12 cellular contexts compared by ENCODE assay signal in genomic region chr1:33147997-33148314, GRCh38. TPM values are rescaled to one million over a fixed set of nuclear protein-coding genes. Genes with fewer than 3 reads are reported as not detected.
A peak's percentile ranks its signal among the peaks of the same experiment; 100 is the strongest.
DNase-seq lines count a peak whose midpoint lies in the region; ATAC-seq, FAIRE-seq and TF ChIP-seq lines count a peak whose summit lies in the region.
"Had no signal": no experiment of that assay in that cellular context is flagged by ENCODE, and none has a peak within 500 bp of the region (broad histone marks: within the 10 kb centered on the region; RNA-seq: fewer than 3 reads in every experiment).

No MANE protein-coding gene starts in this region.

- BruUV-seq in IMR-90 (replicated peaks; lab: Mats Ljungman, UMichigan): no TSS peak

- H3K27me3 ChIP-seq in IMR-90 (ENCODE audit: control insufficient read depth, insufficient read depth, low read length) (no peaks in the 10 kb centered on the region), astrocyte (ENCODE audit: insufficient read depth, low read length) (no peaks in the 10 kb centered on the region), mesendoderm (ENCODE audit: insufficient read depth, low read length, poor library complexity) (no peaks in the 10 kb centered on the region), neuronal stem cell (ENCODE audit: control insufficient read depth in 3 of 3, insufficient read depth in 3 of 3, low read depth in 1 of 3, low read length in 3 of 3) (no peaks in the 10 kb centered on the region)

- no peaks in the 10 kb centered on the region for H3K9me3 Mint-ChIP-seq in astrocyte (ENCODE audit: unreplicated experiment)

- no peak overlapping the region for H3K23ac ChIP-seq in IMR-90 (ENCODE audit: low read depth, low read length)
- H3K23ac ChIP-seq in mesendoderm (ENCODE audit: low read length): no peak overlapping the region
- no peak overlapping the region for H3K23ac ChIP-seq in neuronal stem cell (ENCODE audit: low read depth, low read length, poor library complexity)

- H3K27ac Mint-ChIP-seq in astrocyte (ENCODE audit: unreplicated experiment): no peak overlapping the region

- intact Hi-C loops in IMR-90 (cut with micrococcal nuclease): no loop called here

- CTCF ChIA-PET in IMR-90 (lab: Yijun Ruan, JAX): interaction anchor here (0.6 to 1.2 kb wide), 4 partner anchors 10 to 21 kb away, joined by 3 to 5 read pairs (median 3); no protein-coding TSS in a partner anchor

- no peak overlapping the region for H2AK5ac ChIP-seq in IMR-90 (ENCODE audit: low read depth, low read length)
- no peak overlapping the region for H2AK5ac ChIP-seq in mesendoderm (ENCODE audit: low read length)
- H2AK5ac ChIP-seq in neuronal stem cell (ENCODE audit: low read depth, low read length): no peak overlapping the region

- H3K9ac ChIP-seq in IMR-90 (ENCODE audit: low read depth, low read length) (no peak overlapping the region), astrocyte (ENCODE audit: low read length) (no peak overlapping the region), mesendoderm (ENCODE audit: low read length) (no peak overlapping the region), neuronal stem cell (ENCODE audit: low read depth, low read length, poor library complexity) (no peak overlapping the region)

- ATAC-seq in IMR-90 (ENCODE audit: low read depth) (no peak), GM21529 (IDR thresholded peaks at IDR 0.05; ENCODE audit: unreplicated experiment) (no peak), HG02571 (IDR thresholded peaks at IDR 0.05; ENCODE audit: unreplicated experiment) (no peak)

- H3K79me1 ChIP-seq in IMR-90 (ENCODE audit: low read depth in 1 of 2, low read length in 2 of 2) (peaks cover 0 to 18% of the 10 kb centered on the region in 2 experiments; a peak in 3 of 4 replicates), mesendoderm (ENCODE audit: low read length) (no peaks in the 10 kb centered on the region), neuronal stem cell (ENCODE audit: low read depth, low read length) (no peaks in the 10 kb centered on the region)

- no peak for TF ChIP-seq POLR2A in IMR-90 (IDR thresholded peaks at IDR 0.05; ENCODE audit: low read depth, low read length)

- H2BK20ac ChIP-seq in IMR-90 (ENCODE audit: low read depth, low read length): no peak overlapping the region

- in situ Hi-C loops in IMR-90 (cut with MboI; ENCODE audit: low sequenced_read_pairs): no loop called here

- H3K4me1 ChIP-seq in IMR-90 (ENCODE audit: control insufficient read depth, insufficient read depth, low read length): peaks cover 14% of the 10 kb centered on the region
- H3K4me1 ChIP-seq in astrocyte (ENCODE audit: insufficient read depth, low read length): peaks cover 13% of the 10 kb centered on the region
- no peaks in the 10 kb centered on the region for H3K4me1 ChIP-seq in mesendoderm (ENCODE audit: control insufficient read depth, low read depth, low read length)
- H3K4me1 ChIP-seq in neuronal stem cell (ENCODE audit: control insufficient read depth in 2 of 2, insufficient read depth in 1 of 2, low read depth in 1 of 2, low read length in 2 of 2): peaks cover 24 to 28% of the 10 kb centered on the region in 2 donors

- H3K4me3 ChIP-seq in IMR-90 (ENCODE audit: insufficient read depth, low read depth, low read length) (no peak overlapping the region), astrocyte (ENCODE audit: insufficient read depth, low read depth, low read length) (no peak overlapping the region), mesendoderm (ENCODE audit: low read length) (no peak overlapping the region), neuronal stem cell (ENCODE audit: low read length in 2 of 2) (no peak overlapping the region)
- H3K4me3 ChIP-seq: thoracic aorta had no signal

- H3K4me3 Mint-ChIP-seq in astrocyte (ENCODE audit: unreplicated experiment): no peak overlapping the region

- H3K27ac ChIP-seq in IMR-90 (ENCODE audit: insufficient read depth, low read length) (no peak overlapping the region), astrocyte (ENCODE audit: low read depth, low read length) (no peak overlapping the region), mesendoderm (ENCODE audit: low read depth, low read length) (no peak overlapping the region), neuronal stem cell (replicated peaks; ENCODE audit: low read length) (no peak overlapping the region)
- H3K27ac ChIP-seq: thoracic aorta had no signal

- no peaks in the 10 kb centered on the region for H3K79me2 ChIP-seq in astrocyte (ENCODE audit: insufficient read depth, low read length)
- no peaks in the 10 kb centered on the region for H3K79me2 ChIP-seq in mesendoderm (ENCODE audit: control insufficient read depth, insufficient read depth, low read length)

- FAIRE-seq in astrocyte (lab: Jason Lieb, UNC): no peak

- H4K91ac ChIP-seq in IMR-90 (ENCODE audit: insufficient read depth, low read depth, low read length) (no peak overlapping the region), neuronal stem cell (ENCODE audit: low read depth, low read length, poor library complexity) (no peak overlapping the region)

- H4K20me1 ChIP-seq in IMR-90 (ENCODE audit: insufficient read depth, low read length) (no peaks in the 10 kb centered on the region), astrocyte (ENCODE audit: insufficient read depth, low read length) (no peaks in the 10 kb centered on the region)

- H2BK5ac ChIP-seq in IMR-90 (ENCODE audit: low read depth, low read length, poor library complexity, severe bottlenecking): no peak overlapping the region
- H2BK5ac ChIP-seq in mesendoderm (ENCODE audit: low read length): no peak overlapping the region
- H2BK5ac ChIP-seq in neuronal stem cell (ENCODE audit: low read length): no peak overlapping the region

- dilution Hi-C loops in IMR-90 (cut with HindIII; ENCODE audit: low sequenced_read_pairs, unreplicated experiment): no loop called here

- no peak overlapping the region for H2BK12ac ChIP-seq in neuronal stem cell (ENCODE audit: low read length)

- H3K18ac ChIP-seq in IMR-90 (ENCODE audit: low read depth, low read length) (no peak overlapping the region), mesendoderm (ENCODE audit: low read length) (no peak overlapping the region), neuronal stem cell (ENCODE audit: low read length) (no peak overlapping the region)

- no peak overlapping the region for H3K56ac ChIP-seq in IMR-90 (ENCODE audit: extremely low read depth, insufficient read depth, low read length)
- H3K56ac ChIP-seq in mesendoderm (ENCODE audit: low read length): no peak overlapping the region

- H3K9me1 ChIP-seq in IMR-90 (ENCODE audit: insufficient read depth, low read length): peaks cover 28% of the 10 kb centered on the region

- H4K5ac ChIP-seq in IMR-90 (ENCODE audit: low read depth, low read length) (no peak overlapping the region), mesendoderm (ENCODE audit: low read length) (no peak overlapping the region)

- H2BK15ac ChIP-seq in IMR-90 (ENCODE audit: low read depth, low read length): no peak overlapping the region
- no peak overlapping the region for H2BK15ac ChIP-seq in mesendoderm (replicated peaks; ENCODE audit: low read depth)
- H2BK15ac ChIP-seq in neuronal stem cell (ENCODE audit: low read length): no peak overlapping the region

- H3K4me2 ChIP-seq in IMR-90 (ENCODE audit: low read depth, low read length): no peak overlapping the region
- no peak overlapping the region for H3K4me2 ChIP-seq in astrocyte (ENCODE audit: low read length)
- H3K4me2 ChIP-seq in mesendoderm (ENCODE audit: low read length): no peak overlapping the region
- H3K4me2 ChIP-seq in neuronal stem cell (ENCODE audit: insufficient read depth, low read length, poor library complexity, severe bottlenecking): no peak overlapping the region

- H3K27me3 Mint-ChIP-seq in astrocyte (ENCODE audit: low read depth, unreplicated experiment): peaks cover 2% of the 10 kb centered on the region

- peaks cover 27% of the 10 kb centered on the region for H3K36me3 ChIP-seq in IMR-90 (ENCODE audit: control insufficient read depth, insufficient read depth, low read length)
- H3K36me3 ChIP-seq in astrocyte (ENCODE audit: insufficient read depth, low read length): peaks cover 5% of the 10 kb centered on the region
- H3K36me3 ChIP-seq in mesendoderm (ENCODE audit: control insufficient read depth, insufficient read depth, low read length): no peaks in the 10 kb centered on the region
- peaks cover 2 to 72% of the 10 kb centered on the region in 2 donors for H3K36me3 ChIP-seq in neuronal stem cell (replicated peaks in 1 of 2; ENCODE audit: control insufficient read depth in 2 of 2, insufficient read depth in 2 of 2, low read length in 2 of 2)

- POLR2A ChIA-PET in IMR-90 (lab: Charles Lee; ENCODE audit: unreplicated experiment): interaction anchor here (0.6 kb wide), 1 partner anchor 63 kb away, joined by 3 read pairs; no protein-coding TSS in a partner anchor

- H2AFZ ChIP-seq in IMR-90 (replicated peaks; ENCODE audit: low read length, poor library complexity) (no peak overlapping the region), astrocyte (ENCODE audit: low read depth, low read length) (no peak overlapping the region), neuronal stem cell (ENCODE audit: low read length) (no peak overlapping the region)

- peak; percentile 57 for TF ChIP-seq RAD21 in IMR-90 (IDR thresholded peaks at IDR 0.05; ENCODE audit: low read length)

- peaks cover 27% of the 10 kb centered on the region for H3K36me3 Mint-ChIP-seq in astrocyte (ENCODE audit: low read depth, unreplicated experiment)

- peaks cover 31% of the 10 kb centered on the region for H3K4me1 Mint-ChIP-seq in astrocyte (ENCODE audit: low read depth, unreplicated experiment)

- H4K8ac ChIP-seq in IMR-90 (ENCODE audit: low read depth in 2 of 2, low read length in 2 of 2): no peak overlapping the region
- no peak overlapping the region for H4K8ac ChIP-seq in mesendoderm (ENCODE audit: low read depth, low read length)
- no peak overlapping the region for H4K8ac ChIP-seq in neuronal stem cell (ENCODE audit: low read depth, low read length)

- no CpG with 5 or more reads among the region's 3 CpGs for WGBS in IMR-90 (ENCODE audit: extremely low coverage in 2 of 2, insufficient read length in 1 of 2), 2 experiments
- no CpG with 5 or more reads among the region's 3 CpGs for WGBS in mesendoderm (ENCODE audit: extremely low coverage, insufficient coverage, low lambda C conversion rate)
- no CpG with 5 or more reads among the region's 3 CpGs for WGBS in neuronal stem cell (ENCODE audit: extremely low coverage in 2 of 2, insufficient read length in 2 of 2, insufficient replicate concordance in 1 of 2), 2 donors

- H2BK120ac ChIP-seq in IMR-90 (ENCODE audit: low read depth, low read length): peak overlapping the region; percentile 39; the same call in 1 of the 2 replicates
- no peak overlapping the region for H2BK120ac ChIP-seq in mesendoderm (ENCODE audit: low read depth, low read length)
- no peak overlapping the region for H2BK120ac ChIP-seq in neuronal stem cell (ENCODE audit: low read depth, low read length)

- peak; percentile 58 for TF ChIP-seq CTCF in IMR-90 (conservative IDR thresholded peaks at IDR 0.05; ENCODE audit: low read depth, low read length)
- TF ChIP-seq CTCF in astrocyte (IDR thresholded peaks at IDR 0.05; ENCODE audit: insufficient read depth, low read depth, low read length): peak; percentile 49

- no peak overlapping the region for H3K14ac ChIP-seq in IMR-90 (replicated peaks; ENCODE audit: low read depth, low read length)
- no peak overlapping the region for H3K14ac ChIP-seq in neuronal stem cell (ENCODE audit: low read length)

- H3K4ac ChIP-seq in IMR-90 (ENCODE audit: low read depth, low read length): no peak overlapping the region
- no peak overlapping the region for H3K4ac ChIP-seq in mesendoderm (ENCODE audit: low read depth, low read length)
- H3K4ac ChIP-seq in neuronal stem cell (ENCODE audit: low read length): no peak overlapping the region

- no peak overlapping the region for H2AK9ac ChIP-seq in IMR-90 (replicated peaks; ENCODE audit: low read depth, low read length, poor library complexity)

- H3K9me3 ChIP-seq in IMR-90 (ENCODE audit: control insufficient read depth, insufficient read depth, low read length) (no peaks in the 10 kb centered on the region), astrocyte (ENCODE audit: insufficient read depth, low read depth, low read length) (no peaks in the 10 kb centered on the region), neuronal stem cell (replicated peaks in 1 of 2; ENCODE audit: control insufficient read depth in 2 of 2, insufficient read depth in 1 of 2, low read depth in 1 of 2, low read length in 2 of 2) (no peaks in the 10 kb centered on the region)
- H3K9me3 ChIP-seq: thoracic aorta had no signal

- DNase-seq in Daoy (ENCODE audit: low read depth): peak; percentile 37
- peak; percentile 59 for DNase-seq in IMR-90
- no peak for DNase-seq in astrocyte (ENCODE audit: low read depth)
- peak; percentile 62 for DNase-seq in mesendoderm
- no peak for DNase-seq in medulla oblongata (ENCODE audit: extremely low spot score)
- no peak for DNase-seq in neuronal stem cell (ENCODE audit: low spot score)
- DNase-seq: activated CD4-positive, alpha-beta T cell treated with anti-CD3 and anti-CD28 coated beads for 1 hour; NCI-H2227 treated with DMSO at 0.1 percent for 48 hours; stimulated activated CD4-positive, alpha-beta T cell treated with anti-CD3 and anti-CD28 coated beads, Interleukin-15, amount 100 ng/mL, for 24 hours had no signal

RNA-seq across cellular contexts. Expression of gene TRIM62, which starts 33.9 kb away (rescaled TPM):
- total RNA-seq in Daoy (2014; rRNA removed; shearing (Covaris generic)): 2.9 and 5.4 TPM in 2 replicates
- 2.8 and 3.0 TPM in 2 replicates for total RNA-seq in IMR-90 (2012; rRNA removed)
- 11.1 and 12.8 TPM in 2 replicates for polyA plus RNA-seq in IMR-90 (2012; rRNA removed)
- polyA plus RNA-seq in IMR-90 (2012; cell fraction: cytosol; rRNA removed): 4.8 and 18.3 TPM in 2 replicates
- 25.0 and 36.8 TPM in 2 replicates for polyA plus RNA-seq in IMR-90 (2012; cell fraction: nucleus; rRNA removed; ENCODE audit: low replicate concordance)
- total RNA-seq in astrocyte: 10.8 and 11.5 TPM in 2 replicates
- polyA plus RNA-seq in mesendoderm (2013, experiment 1 of 2): 3.0 TPM
- polyA plus RNA-seq in mesendoderm (2013, experiment 2 of 2): 3.0 TPM
- polyA plus RNA-seq in neuronal stem cell (2013, experiment 1 of 2): 3.4 TPM
- polyA plus RNA-seq in neuronal stem cell (2013, experiment 2 of 2): 3.4 TPM

Comparison
In these comparisons a context has a peak if more than half of its experiments do, and no peak if none do; other contexts are left out.
1. DNase-seq: peak in Daoy (single experiment), IMR-90 (single experiment) and mesendoderm (single experiment); none in astrocyte (single experiment), medulla oblongata (single experiment) and neuronal stem cell (single experiment).